8 cellular contexts compared by ENCODE assay signal in genomic region chr14:20613094-20614037, GRCh38. TPM values are rescaled to one million over a fixed set of nuclear protein-coding genes. Genes with fewer than 3 reads are reported as not detected.
A peak's percentile ranks its signal among the peaks of the same experiment; 100 is the strongest.
DNase-seq lines count a peak whose midpoint lies in the region; ATAC-seq, FAIRE-seq and TF ChIP-seq lines count a peak whose summit lies in the region.

No MANE protein-coding gene starts in this region.

- FAIRE-seq in keratinocyte (lab: Jason Lieb, UNC): peak; percentile 20

- H3K27me3 ChIP-seq in keratinocyte (ENCODE audit: control insufficient read depth, extremely low read depth, insufficient read depth, low read length): no peaks in the 10 kb centered on the region

- DNase-seq in AG08396 (ENCODE audit: low spot score) (peak; percentile 85), NCI-H2227 (lab: John Stamatoyannopoulos, UW; ENCODE audit: unreplicated experiment) (peak; percentile 97), activated B cell treated with CpG ODN at 0.5 μM for 24 hours (peak; percentile 62), cerebellar cortex (ENCODE audit: low spot score) (peak; percentile 97), keratinocyte (ENCODE audit: low read depth, low spot score) (peak; percentile 99)
- peak; percentile 79 to 91 (median 88) for DNase-seq in stimulated activated CD4-positive, alpha-beta T cell treated with anti-CD3 and anti-CD28 coated beads, Interleukin-12 subunit alpha, Interleukin-12 subunit beta, amount 100 ng/mL, for 48 hours (ENCODE audit: low read depth in 2 of 3, low spot score in 1 of 3)

- H3K4me1 ChIP-seq in keratinocyte (ENCODE audit: control insufficient read depth, extremely low read depth, insufficient read depth, low read length): peaks cover 9% of the 10 kb centered on the region

- peak overlapping the region; percentile 10 for H3K27ac ChIP-seq in keratinocyte (ENCODE audit: control insufficient read depth, insufficient read depth, low read length)

- peak overlapping the region; percentile 65 for H3K9ac ChIP-seq in keratinocyte (ENCODE audit: control insufficient read depth, extremely low read depth, insufficient read depth, low read length)

- dilution Hi-C loops in keratinocyte (cut with MboI; ENCODE audit: extremely low pct_ligation_motif_present, low sequenced_read_pairs): no loop called here

- peak overlapping the region; percentile 87 for H3K4me2 ChIP-seq in keratinocyte (ENCODE audit: control insufficient read depth, extremely low read depth, insufficient read depth, low read depth, low read length)

- H3K27ac Mint-ChIP-seq in activated B cell treated with CpG ODN at 0.5 μM for 24 hours: no peak overlapping the region

- H3K9me3 Mint-ChIP-seq in activated B cell treated with CpG ODN at 0.5 μM for 24 hours: no peaks in the 10 kb centered on the region

- POLR2A ChIA-PET in activated B cell treated with CpG ODN at 0.5 μM for 24 hours (lab: Charles Lee): interaction anchor here (0.6 to 2.5 kb wide), 11 partner anchors 9 to 279 kb away, joined by 3 to 76 read pairs (median 8); partner anchors contain the start of genes APEX1, OSGEP, PARP2 and PIP4P1

- H3K4me3 ChIP-seq in keratinocyte (ENCODE audit: control insufficient read depth in 2 of 3, extremely low read depth in 1 of 3, insufficient read depth in 2 of 3, low read depth in 1 of 3, low read length in 3 of 3): peak overlapping the region; percentile 26 to 80 (median 71)

- peaks cover 3% of the 10 kb centered on the region for H3K9me1 ChIP-seq in keratinocyte (ENCODE audit: control insufficient read depth, extremely low read depth, insufficient read depth, low read length)

- H3K4me1 Mint-ChIP-seq in activated B cell treated with CpG ODN at 0.5 μM for 24 hours: peaks cover 12% of the 10 kb centered on the region

- TF ChIP-seq CTCF in activated B cell treated with CpG ODN at 0.5 μM for 24 hours (IDR thresholded peaks at IDR 0.05) (no peak), keratinocyte (optimal IDR thresholded peaks at IDR 0.05 in 1 of 3, IDR thresholded peaks at IDR 0.05 in 1 of 3, conservative IDR thresholded peaks at IDR 0.05 in 1 of 3; ENCODE audit: extremely low read depth in 1 of 3, insufficient read depth in 2 of 3, low read length in 3 of 3) (peak; percentile 50 to 76 (median 69))

- H3K27me3 Mint-ChIP-seq in activated B cell treated with CpG ODN at 0.5 μM for 24 hours: no peaks in the 10 kb centered on the region

- no peaks in the 10 kb centered on the region for H4K20me1 ChIP-seq in keratinocyte (ENCODE audit: control insufficient read depth, extremely low read depth, insufficient read depth, low read length)

- H2AFZ ChIP-seq in keratinocyte (ENCODE audit: control insufficient read depth, low read length): peak overlapping the region; percentile 97

- peak; percentile 58 for ATAC-seq in GM18873 (IDR thresholded peaks at IDR 0.05; ENCODE audit: low FRiP score, unreplicated experiment)
- ATAC-seq in HG03159 (IDR thresholded peaks at IDR 0.05; ENCODE audit: unreplicated experiment): peak; percentile 68
- ATAC-seq in activated B cell treated with CpG ODN at 0.5 μM for 24 hours (ENCODE audit: low read depth): peak; percentile 72

- no peaks in the 10 kb centered on the region for H3K36me3 Mint-ChIP-seq in activated B cell treated with CpG ODN at 0.5 μM for 24 hours (ENCODE audit: low read depth)

- no peaks in the 10 kb centered on the region for H3K36me3 ChIP-seq in keratinocyte (ENCODE audit: control insufficient read depth in 2 of 2, extremely low read depth in 1 of 2, insufficient read depth in 2 of 2, low read length in 2 of 2)

- H3K79me2 ChIP-seq in keratinocyte (ENCODE audit: control insufficient read depth, insufficient read depth, low read length): no peaks in the 10 kb centered on the region

- intact Hi-C loops in activated B cell treated with CpG ODN at 0.5 μM for 24 hours (cut with micrococcal nuclease): loop anchor here (1.0 to 5.0 kb wide), 8 partner anchors 12 to 358 kb away; partner anchors contain the start of genes PARP2, PIP4P1 and RNASE6

- H3K9me3 ChIP-seq in keratinocyte (ENCODE audit: control insufficient read depth, low read depth, low read length): no peaks in the 10 kb centered on the region

- CTCF ChIA-PET in activated B cell treated with CpG ODN at 0.5 μM for 24 hours (lab: Charles Lee): interaction anchor here (0.5 to 6.7 kb wide), 14 partner anchors 9 to 286 kb away, joined by 3 to 43 read pairs (median 5); partner anchors contain the start of genes PARP2 and RNASE4

- H3K4me3 Mint-ChIP-seq in activated B cell treated with CpG ODN at 0.5 μM for 24 hours: no peak overlapping the region

RNA-seq across cellular contexts. Expression of gene RNASE12, which starts 22.2 kb away (rescaled TPM):
- not detected in 2 replicates for total RNA-seq in activated B cell treated with CpG ODN at 0.5 μM for 24 hours
- polyA plus RNA-seq in keratinocyte: not detected in 3 replicates
- polyA plus RNA-seq in keratinocyte (2011; ENCODE audit: low read depth): not detected
- not detected in 2 replicates for polyA plus RNA-seq in keratinocyte (2011; cell fraction: cytosol; rRNA removed)
- not detected in 2 replicates for polyA plus RNA-seq in keratinocyte (2011; cell fraction: nucleus; rRNA removed)
- not detected in 2 replicates for polyA plus RNA-seq in keratinocyte (2012; ENCODE audit: low replicate concordance)
- not detected in 3 replicates for polyA minus RNA-seq in keratinocyte
- polyA minus RNA-seq in keratinocyte (2011; cell fraction: cytosol; rRNA and poly(A)+ RNA removed): not detected
- not detected in 2 replicates for polyA minus RNA-seq in keratinocyte (2011; cell fraction: nucleus; rRNA and poly(A)+ RNA removed)

RNA-seq across cellular contexts. Expression of gene RNASE11, which starts 25.6 kb away (rescaled TPM):
- total RNA-seq in activated B cell treated with CpG ODN at 0.5 μM for 24 hours: not detected in 2 replicates
- not detected in 3 replicates for polyA plus RNA-seq in keratinocyte
- not detected for polyA plus RNA-seq in keratinocyte (2011; ENCODE audit: low read depth)
- not detected in 2 replicates for polyA plus RNA-seq in keratinocyte (2011; cell fraction: cytosol; rRNA removed)
- polyA plus RNA-seq in keratinocyte (2011; cell fraction: nucleus; rRNA removed): not detected in 2 replicates
- polyA plus RNA-seq in keratinocyte (2012; ENCODE audit: low replicate concordance): not detected in 2 replicates
- not detected in 3 replicates for polyA minus RNA-seq in keratinocyte
- not detected for polyA minus RNA-seq in keratinocyte (2011; cell fraction: cytosol; rRNA and poly(A)+ RNA removed)
- not detected in 2 replicates for polyA minus RNA-seq in keratinocyte (2011; cell fraction: nucleus; rRNA and poly(A)+ RNA removed)

RNA-seq across cellular contexts. Expression of gene OR6S1, which starts 28.1 kb away (rescaled TPM):
- total RNA-seq in activated B cell treated with CpG ODN at 0.5 μM for 24 hours: not detected in 2 replicates
- not detected in 3 replicates for polyA plus RNA-seq in keratinocyte
- not detected for polyA plus RNA-seq in keratinocyte (2011; ENCODE audit: low read depth)
- not detected in 2 replicates for polyA plus RNA-seq in keratinocyte (2011; cell fraction: cytosol; rRNA removed)
- not detected in 2 replicates for polyA plus RNA-seq in keratinocyte (2011; cell fraction: nucleus; rRNA removed)
- polyA plus RNA-seq in keratinocyte (2012; ENCODE audit: low replicate concordance): not detected in 2 replicates
- not detected in 3 replicates for polyA minus RNA-seq in keratinocyte
- polyA minus RNA-seq in keratinocyte (2011; cell fraction: cytosol; rRNA and poly(A)+ RNA removed): not detected
- polyA minus RNA-seq in keratinocyte (2011; cell fraction: nucleus; rRNA and poly(A)+ RNA removed): not detected in 2 replicates

RNA-seq across cellular contexts. Expression of gene RNASE9, which starts 52.5 kb away (rescaled TPM):
- total RNA-seq in activated B cell treated with CpG ODN at 0.5 μM for 24 hours: not detected in 2 replicates
- polyA plus RNA-seq in keratinocyte: not detected in 3 replicates
- polyA plus RNA-seq in keratinocyte (2011; ENCODE audit: low read depth): not detected
- polyA plus RNA-seq in keratinocyte (2011; cell fraction: cytosol; rRNA removed): not detected in 2 replicates
- not detected in 2 replicates for polyA plus RNA-seq in keratinocyte (2011; cell fraction: nucleus; rRNA removed)
- polyA plus RNA-seq in keratinocyte (2012; ENCODE audit: low replicate concordance): not detected in 2 replicates
- polyA minus RNA-seq in keratinocyte: not detected in 3 replicates
- polyA minus RNA-seq in keratinocyte (2011; cell fraction: cytosol; rRNA and poly(A)+ RNA removed): not detected
- not detected in 2 replicates for polyA minus RNA-seq in keratinocyte (2011; cell fraction: nucleus; rRNA and poly(A)+ RNA removed)

Comparison
In these comparisons a context has a peak if more than half of its experiments do, and no peak if none do; other contexts are left out.
1. Peak in every context shown above with its lines: DNase-seq, ATAC-seq, H3K4me3 ChIP-seq and H3K27ac ChIP-seq.